ENCODE assay signal across 22 cellular contexts in genomic region chr5:149658299-149658698, GRCh38.
DNase-seq lines count a peak whose midpoint lies in the region; ATAC-seq and TF ChIP-seq lines count a peak whose summit lies in the region.
"Had no signal": no experiment of that assay in that cellular context is flagged by ENCODE, and none has a peak within 500 bp of the region (broad histone marks: within the 10 kb centered on the region; RNA-seq: fewer than 3 reads in every experiment).

No MANE protein-coding gene starts in this region.

- ATAC-seq in Right ventricle myocardium inferior, result peak; percentile 86
- peak; percentile 77 for ATAC-seq in mucosa of descending colon
- ATAC-seq: A549 had no signal

- TF ChIP-seq CTCF in left ventricle myocardium inferior (IDR thresholded peaks at IDR 0.05; ENCODE audit: borderline replicate concordance) (no peak), mucosa of descending colon (IDR thresholded peaks at IDR 0.05) (no peak), transverse colon (IDR thresholded peaks at IDR 0.05) (no peak)

- H3K4me1 ChIP-seq in left ventricle myocardium inferior (peaks cover 31% of the 10 kb centered on the region), mucosa of descending colon (ENCODE audit: low read depth) (peaks cover 26% of the 10 kb centered on the region), transverse colon (peaks cover 0 to 36% (median 16%) of the 10 kb centered on the region in 4 donors), GM23248 (ENCODE audit: insufficient read depth) (no peaks in the 10 kb centered on the region)
- H3K4me1 ChIP-seq: A549, SJSA1 had no signal

- no peak for DNase-seq in Right ventricle myocardium inferior (ENCODE audit: missing footprints)
- no peak for DNase-seq in left ventricle myocardium inferior
- peak in 1 of 3 donors; percentile 57 for DNase-seq in mucosa of descending colon
- no peak for DNase-seq in transverse colon
- DNase-seq in activated effector memory CD4-positive, alpha-beta T cell treated with anti-CD3 and anti-CD28 coated beads, Interleukin-2, amount 50 U/mL, for 16 hours, result no peak
- no peak for DNase-seq in GDM1 (lab: John Stamatoyannopoulos, UW)
- DNase-seq in GM23248, result no peak
- DNase-seq: C1 segment of cervical spinal cord; CD4-positive, alpha-beta memory T cell; COR-L47; DMS53; H7; MM.1S; NCI-H2029 treated with DMSO at 0.1 percent for 48 hours; NCI-H2227 treated with DMSO at 0.1 percent for 48 hours; NCI-H510A; OCI-M1; Peyer's patch had no signal

- H3F3A ChIP-seq in GM23248 (ENCODE audit: insufficient read depth), result no peaks in the 10 kb centered on the region

- H3K9ac ChIP-seq in GM23248, result no peak overlapping the region
- H3K9ac ChIP-seq: KMS-11 had no signal

- no peak overlapping the region for H3K4me3 ChIP-seq in left ventricle myocardium inferior
- H3K4me3 ChIP-seq in mucosa of descending colon, result no peak overlapping the region
- H3K4me3 ChIP-seq in transverse colon, result no peak overlapping the region
- H3K4me3 ChIP-seq in GM23248, result no peak overlapping the region
- H3K4me3 ChIP-seq: A549, Peyer's patch, SJSA1 had no signal

- WGBS in transverse colon (ENCODE audit: low coverage in 1 of 2), 2 donors, result 89% methylated on average over 1 of the region's 1 CpG; no CpG with 5 or more reads in 1 of the 2 donors
- WGBS in GM23248 (ENCODE audit: low coverage in 1 of 2, low lambda C conversion rate in 2 of 2, missing lambda C conversion rate in 2 of 2), 2 experiments, result 95 to 100% methylated on average over 1 of the region's 1 CpG

- no peaks in the 10 kb centered on the region for H3K79me2 ChIP-seq in GM23248 (ENCODE audit: insufficient read depth)

- H3K9me2 ChIP-seq in GM23248 (ENCODE audit: insufficient read depth), result no peaks in the 10 kb centered on the region

- no peak for TF ChIP-seq POLR2A in transverse colon (IDR thresholded peaks at IDR 0.05)

- H2AFZ ChIP-seq in GM23248, result no peak overlapping the region

- H3K27ac ChIP-seq in left ventricle myocardium inferior (replicated peaks) (peak overlapping the region; percentile 87), transverse colon (peak overlapping the region; percentile 53 to 73 (median 65)), GM23248 (no peak overlapping the region)
- H3K27ac ChIP-seq: A549, HL-60, KMS-11, SJSA1 had no signal

- no peak overlapping the region for H3K4me2 ChIP-seq in GM23248 (ENCODE audit: unreplicated experiment)
- H3K4me2 ChIP-seq: A549, KMS-11 had no signal

- no peaks in the 10 kb centered on the region for H3K9me3 ChIP-seq in left ventricle myocardium inferior (replicated peaks)
- no peaks in the 10 kb centered on the region for H3K9me3 ChIP-seq in mucosa of descending colon
- H3K9me3 ChIP-seq in transverse colon, result no peaks in the 10 kb centered on the region
- no peaks in the 10 kb centered on the region for H3K9me3 ChIP-seq in GM23248 (ENCODE audit: low read depth)
- H3K9me3 ChIP-seq: A549, Peyer's patch had no signal

- H3K27me3 ChIP-seq in left ventricle myocardium inferior (ENCODE audit: low read depth), result no peaks in the 10 kb centered on the region
- no peaks in the 10 kb centered on the region for H3K27me3 ChIP-seq in transverse colon
- H3K27me3 ChIP-seq in GM23248 (replicated peaks; ENCODE audit: insufficient read depth), result peaks cover 17% of the 10 kb centered on the region; the same call in 1 of the 2 replicates
- H3K27me3 ChIP-seq: Peyer's patch had no signal

- intact Hi-C loops in Right ventricle myocardium inferior (cut with DNase I), result loop anchor here (1.0 kb wide), 1 partner anchor 73 kb away; no protein-coding TSS in a partner anchor
- intact Hi-C loops in left ventricle myocardium inferior (cut with micrococcal nuclease), result no loop called here
- intact Hi-C loops in mucosa of descending colon (cut with DNase I, micrococcal nuclease), result loop anchor here in 1 of 2 donors (5.0 kb wide), 1 partner anchor 169 kb away; no protein-coding TSS in a partner anchor
- intact Hi-C loops in transverse colon (cut with DNase I; ENCODE audit: low total_unique reads), result no loop called here

- TF ChIP-seq EP300 in transverse colon (IDR thresholded peaks at IDR 0.05; ENCODE audit: low read depth), result no peak

- in situ Hi-C loops in transverse colon (cut with MboI; ENCODE audit: low pct_ligation_motif_present in 1 of 4, low pct_unique_long_range_greater_than_20kb in 1 of 4, low sequenced_read_pairs in 3 of 4), result no loop called here
- in situ Hi-C loops in GM23248 (cut with MboI), result no loop called here

- no peaks in the 10 kb centered on the region for H4K20me1 ChIP-seq in GM23248 (ENCODE audit: insufficient read depth)

- H3K36me3 ChIP-seq in left ventricle myocardium inferior, result no peaks in the 10 kb centered on the region
- H3K36me3 ChIP-seq in mucosa of descending colon (ENCODE audit: low read depth), result no peaks in the 10 kb centered on the region
- no peaks in the 10 kb centered on the region for H3K36me3 ChIP-seq in transverse colon
- H3K36me3 ChIP-seq in GM23248 (ENCODE audit: low read depth), result no peaks in the 10 kb centered on the region
- H3K36me3 ChIP-seq: Peyer's patch, SJSA1 had no signal
